ENCODE assay signal across 8 cellular contexts in genomic region chr7:100611983-100612729, GRCh38. TPM values are rescaled to one million over a fixed set of nuclear protein-coding genes. Genes with fewer than 3 reads are reported as not detected.
DNase-seq lines count a peak whose midpoint lies in the region; ATAC-seq and TF ChIP-seq lines count a peak whose summit lies in the region.

MOSPD3 (plus strand) TSS chr7:100612540; CDS start chr7:100612792, 252 bp downstream.

- H3K79me1 ChIP-seq in H9 (ENCODE audit: insufficient read depth, low read depth, low read length, poor library complexity, severe bottlenecking) = no peaks in the 10 kb centered on the region

- H3K9ac ChIP-seq in ES-I3 (ENCODE audit: low read depth, low read length) (peak within 1 kb of the TSS; percentile 90), H9 (ENCODE audit: extremely low read depth, insufficient read length, low read length) (peak within 1 kb of the TSS; percentile 79)

- no peak within 1 kb of the TSS for H4K8ac ChIP-seq in H9 (replicated peaks; ENCODE audit: insufficient read length, low read depth, low read length)

- no peak within 1 kb of the TSS for H3T11ph ChIP-seq in H9 (ENCODE audit: low read length)

- no peak within 1 kb of the TSS for H4K91ac ChIP-seq in H9 (ENCODE audit: insufficient read length, low read depth, low read length)

- H3K36me3 ChIP-seq in ES-I3 (ENCODE audit: insufficient read depth, low read length) (no peaks in the 10 kb centered on the region), MG63 (peaks cover 5% of the 10 kb centered on the region)

- TF ChIP-seq CTCF in H9 (conservative IDR thresholded peaks at IDR 0.05) (no peak), fibroblast of pulmonary artery (IDR thresholded peaks at IDR 0.05; ENCODE audit: low read length, missing control alignments) (no peak)

- no peaks in the 10 kb centered on the region for H3K9me3 Mint-ChIP-seq in H9
- H3K9me3 Mint-ChIP-seq in natural killer cell treated with Interleukin-12 subunit alpha and Interleukin-12 subunit beta and Interleukin-15 and Interleukin-18, amount 100 ng/mL, for 72 hours = no peaks in the 10 kb centered on the region

- H3K27ac ChIP-seq in H9 (ENCODE audit: insufficient read length, low read depth, low read length) = peak within 1 kb of the TSS; percentile 28

- peak within 1 kb of the TSS; percentile 96 for H3K14ac ChIP-seq in H9 (ENCODE audit: insufficient read depth, low read length)

- H3K9me3 ChIP-seq in ES-I3 (ENCODE audit: control insufficient read depth, insufficient read depth, low read length) (no peaks in the 10 kb centered on the region), H9 (ENCODE audit: control insufficient read depth, low read depth, low read length) (no peaks in the 10 kb centered on the region), MG63 (no peaks in the 10 kb centered on the region)

- H3K27me3 ChIP-seq in H9 (ENCODE audit: insufficient read depth, low read length) (no peaks in the 10 kb centered on the region), MG63 (no peaks in the 10 kb centered on the region)

- WGBS in H9 (ENCODE audit: extremely low coverage, insufficient read length, low lambda C conversion rate) = no CpG with 5 or more reads among the region's 61 CpGs

- H2AK5ac ChIP-seq in H9 (ENCODE audit: insufficient read length, low read length) = no peak within 1 kb of the TSS

- H3K23me2 ChIP-seq in H9 (ENCODE audit: insufficient read length, low read depth, low read length, poor library complexity, severe bottlenecking) = peaks cover 2% of the 10 kb centered on the region

- peak within 1 kb of the TSS; percentile 98 for H3K18ac ChIP-seq in H9 (ENCODE audit: insufficient read length, low read depth, low read length)

- H3K56ac ChIP-seq in H9 (ENCODE audit: insufficient read length, low read depth, low read length) = no peak within 1 kb of the TSS

- H2BK20ac ChIP-seq in H9 (ENCODE audit: low read depth, low read length, poor library complexity, severe bottlenecking) = peak within 1 kb of the TSS; percentile 49

- no peak within 1 kb of the TSS for H3K4ac ChIP-seq in H9 (ENCODE audit: low read depth, low read length)

- peak within 1 kb of the TSS; percentile 61 for H3K4me2 ChIP-seq in H9 (ENCODE audit: insufficient read depth, insufficient read length, low read length)

- H2BK12ac ChIP-seq in H9 (ENCODE audit: insufficient read length, low read depth, low read length) = no peak within 1 kb of the TSS

- peaks cover 7 to 13% of the 10 kb centered on the region in 2 experiments for H3K4me1 Mint-ChIP-seq in H9
- peaks cover 8 to 15% of the 10 kb centered on the region in 2 donors for H3K4me1 Mint-ChIP-seq in natural killer cell treated with Interleukin-12 subunit alpha and Interleukin-12 subunit beta and Interleukin-15 and Interleukin-18, amount 100 ng/mL, for 72 hours (ENCODE audit: low read depth in 2 of 2)

- peak within 1 kb of the TSS; percentile 74 for H2BK5ac ChIP-seq in H9 (ENCODE audit: insufficient read length, low read length)

- no peaks in the 10 kb centered on the region for H3K79me2 ChIP-seq in H9 (ENCODE audit: insufficient read depth, low read length)

- no peaks in the 10 kb centered on the region for H4K20me1 ChIP-seq in H9 (ENCODE audit: control insufficient read depth, insufficient read depth, insufficient read length)

- DNase-seq in H9 (peak; percentile 100), MG63 (peak; percentile 94), SHP77 treated with DMSO at 0.1 percent for 48 hours (lab: John Stamatoyannopoulos, UW) (peak; percentile 97), fibroblast of pulmonary artery (ENCODE audit: low read depth) (peak; percentile 100)
- DNase-seq in activated effector memory CD4-positive, alpha-beta T cell treated with anti-CD3 and anti-CD28 coated beads, Interleukin-2, amount 50 U/mL, for 16 hours = peak; percentile 99
- DNase-seq in natural killer cell treated with Interleukin-12 subunit alpha and Interleukin-12 subunit beta and Interleukin-15 and Interleukin-18, amount 100 ng/mL, for 72 hours (ENCODE audit: low spot score) = peak; percentile 99
- DNase-seq in stimulated activated naive CD8-positive, alpha-beta T cell treated with anti-CD3 and anti-CD28 coated beads, Interleukin-15, Interleukin-2, amounts not matched to agents 100 U/mL and 50 U/mL, for 24 hours = peak; percentile 100

- peaks cover 2% of the 10 kb centered on the region for H3K27me3 Mint-ChIP-seq in H9 (ENCODE audit: low read depth)
- no peaks in the 10 kb centered on the region for H3K27me3 Mint-ChIP-seq in natural killer cell treated with Interleukin-12 subunit alpha and Interleukin-12 subunit beta and Interleukin-15 and Interleukin-18, amount 100 ng/mL, for 72 hours

- H3K4me3 Mint-ChIP-seq in H9 = peak within 1 kb of the TSS; percentile 93 to 97
- peak within 1 kb of the TSS; percentile 92 for H3K4me3 Mint-ChIP-seq in natural killer cell treated with Interleukin-12 subunit alpha and Interleukin-12 subunit beta and Interleukin-15 and Interleukin-18, amount 100 ng/mL, for 72 hours

- ATAC-seq in natural killer cell treated with Interleukin-12 subunit alpha and Interleukin-12 subunit beta and Interleukin-15 and Interleukin-18, amount 100 ng/mL, for 72 hours = peak; percentile 97
- peak; percentile 95 for ATAC-seq in stimulated activated naive CD8-positive, alpha-beta T cell treated with anti-CD3 and anti-CD28 coated beads, Interleukin-15, Interleukin-2, amounts not matched to agents 100 U/mL and 50 U/mL, for 24 hours

- H2AFZ ChIP-seq in H9 (ENCODE audit: low read length) = peak within 1 kb of the TSS; percentile 83

- H3K27ac Mint-ChIP-seq in H9 = peak within 1 kb of the TSS; percentile 100
- peak within 1 kb of the TSS; percentile 84 to 98 for H3K27ac Mint-ChIP-seq in natural killer cell treated with Interleukin-12 subunit alpha and Interleukin-12 subunit beta and Interleukin-15 and Interleukin-18, amount 100 ng/mL, for 72 hours

- peak within 1 kb of the TSS; percentile 64 for H3K4me3 ChIP-seq in MG63
- peak within 1 kb of the TSS; percentile 76 for H3K4me3 ChIP-seq in fibroblast of pulmonary artery (replicated peaks; ENCODE audit: low read depth, low read length)

- H4K5ac ChIP-seq in H9 (ENCODE audit: insufficient read length, low read depth, low read length) = no peak within 1 kb of the TSS

- no peak within 1 kb of the TSS for H2BK15ac ChIP-seq in H9 (ENCODE audit: low read depth, low read length)

- H2BK120ac ChIP-seq in H9 (ENCODE audit: low read depth, low read length, poor library complexity, severe bottlenecking) = peak within 1 kb of the TSS; percentile 94

- H3K36me3 Mint-ChIP-seq in H9 (ENCODE audit: insufficient read depth in 1 of 3, low read depth in 3 of 3) = peaks cover 0 to 15% (median 11%) of the 10 kb centered on the region in 3 experiments
- no peaks in the 10 kb centered on the region for H3K36me3 Mint-ChIP-seq in natural killer cell treated with Interleukin-12 subunit alpha and Interleukin-12 subunit beta and Interleukin-15 and Interleukin-18, amount 100 ng/mL, for 72 hours

- H3K4me1 ChIP-seq in ES-I3 (ENCODE audit: insufficient read depth, low read length) = no peaks in the 10 kb centered on the region
- H3K4me1 ChIP-seq in H9 (ENCODE audit: insufficient read depth, low read length) = no peaks in the 10 kb centered on the region

- no peak within 1 kb of the TSS for H3K23ac ChIP-seq in H9 (ENCODE audit: insufficient read length, low read depth, low read length)

RNA-seq across cellular contexts. Expression of gene MOSPD3, which starts in this region (rescaled TPM):
- total RNA-seq in H9 (2021) = 16.7 and 17.5 TPM in 2 replicates
- 1.8 and 5.9 TPM in 2 replicates for total RNA-seq in MG63 (2014; rRNA removed; shearing (Covaris generic); ENCODE audit: low replicate concordance)
- 10 to 100 TPM; 17.6 to 19.2 TPM for total RNA-seq in natural killer cell treated with Interleukin-12 subunit alpha and Interleukin-12 subunit beta and Interleukin-15 and Interleukin-18, amount 100 ng/mL, for 72 hours

Comparison
In these comparisons a context has a peak if more than half of its experiments do, and no peak if none do; other contexts are left out.
1. Peak in every context shown above with its lines: DNase-seq, ATAC-seq, H3K4me3 ChIP-seq and H3K27ac ChIP-seq.